ENCODE assay signal across 9 cellular contexts in genomic region chr17:76498886-76499667, GRCh38. TPM values are rescaled to one million over a fixed set of nuclear protein-coding genes. Genes with fewer than 3 reads are reported as not detected.
DNase-seq lines count a peak whose midpoint lies in the region; ATAC-seq and TF ChIP-seq lines count a peak whose summit lies in the region.
"Had no signal": no experiment of that assay in that cellular context is flagged by ENCODE, and none has a peak within 500 bp of the region (broad histone marks: within the 10 kb centered on the region; RNA-seq: fewer than 3 reads in every experiment).

No MANE protein-coding gene starts in this region.

- H3K9me3 ChIP-seq in SK-N-SH (no peaks in the 10 kb centered on the region), spleen (no peaks in the 10 kb centered on the region)
- H3K9me3 ChIP-seq: HAP-1 had no signal

- no peak for TF ChIP-seq EP300 in SK-N-SH (IDR thresholded peaks at IDR 0.05; ENCODE audit: borderline replicate concordance in 1 of 2, low read depth in 1 of 2, low read length in 1 of 2)

- CTCF ChIA-PET in SK-N-SH (lab: Yijun Ruan, JAX), result interaction anchor here (1.1 to 56.8 kb wide), 10 partner anchors 9 to 208 kb away, joined by 3 to 1687 read pairs (median 26); partner anchors contain the start of genes AANAT, RHBDF2 and UBE2O

- H3K79me2 ChIP-seq in SK-N-SH (ENCODE audit: insufficient read depth), result peaks cover 24% of the 10 kb centered on the region; the same call in 1 of the 2 replicates

- H3F3A ChIP-seq in SK-N-SH (replicated peaks; ENCODE audit: insufficient read depth), result peaks cover 17% of the 10 kb centered on the region

- H3K4me2 ChIP-seq in SK-N-SH, result peak overlapping the region; percentile 92

- TF ChIP-seq POLR2A in spleen (IDR thresholded peaks at IDR 0.05), result no peak

- H3K9me2 ChIP-seq in SK-N-SH, result no peaks in the 10 kb centered on the region

- H3K9ac ChIP-seq in SK-N-SH, result no peak overlapping the region; the same call in 1 of the 2 replicates

- peaks cover 21 to 62% of the 10 kb centered on the region in 2 experiments; a peak in 3 of 4 replicates for H3K4me1 ChIP-seq in SK-N-SH (ENCODE audit: control insufficient read depth in 1 of 2, insufficient read depth in 2 of 2, low read depth in 1 of 2, low read length in 1 of 2)
- H3K4me1 ChIP-seq in foreskin keratinocyte, result peaks cover 11% of the 10 kb centered on the region
- peaks cover 47 to 95% (median 81%) of the 10 kb centered on the region in 6 donors for H3K4me1 ChIP-seq in spleen

- no peak for TF ChIP-seq RAD21 in SK-N-SH (IDR thresholded peaks at IDR 0.05; ENCODE audit: low read length)

- H3K27me3 ChIP-seq in SK-N-SH (ENCODE audit: insufficient read depth) (no peaks in the 10 kb centered on the region), foreskin keratinocyte (no peaks in the 10 kb centered on the region), spleen (replicated peaks in 1 of 7) (no peaks in the 10 kb centered on the region)

- WGBS in SK-N-SH (ENCODE audit: low lambda C conversion rate), result 77% methylated on average over 9 of the region's 9 CpGs
- 41 to 62% (median 53%) methylated on average over 9 of the region's 9 CpGs for WGBS in spleen, 5 donors

- no peak overlapping the region for H2AFZ ChIP-seq in SK-N-SH (ENCODE audit: low read depth)

- H3K36me3 ChIP-seq in SK-N-SH (replicated peaks in 1 of 2; ENCODE audit: control insufficient read depth in 1 of 2, insufficient read depth in 2 of 2, low read length in 1 of 2) (no peaks in the 10 kb centered on the region), spleen (peaks cover 0 to 33% (median 3%) of the 10 kb centered on the region in 6 donors)
- H3K36me3 ChIP-seq: HAP-1 had no signal

- intact Hi-C loops in spleen (cut with DNase I; ENCODE audit: low total_unique reads), result no loop called here

- no peak overlapping the region for H3K4me3 ChIP-seq in SK-N-SH (ENCODE audit: low read depth in 2 of 2, low read length in 1 of 2)
- peak overlapping the region; percentile 51 to 99 (median 91) for H3K4me3 ChIP-seq in spleen

- TF ChIP-seq CTCF in SK-N-SH (IDR thresholded peaks at IDR 0.05) (no peak), foreskin keratinocyte (conservative IDR thresholded peaks at IDR 0.05) (no peak), spleen (IDR thresholded peaks at IDR 0.05 in 8 of 11, conservative IDR thresholded peaks at IDR 0.05 in 3 of 11) (peak in 1 of 11 experiments; percentile 7)

- H4K20me1 ChIP-seq in SK-N-SH (ENCODE audit: insufficient read depth), result no peaks in the 10 kb centered on the region

- POLR2A ChIA-PET in SK-N-SH (lab: Yijun Ruan, JAX), result interaction anchor here (0.6 to 1.6 kb wide), 4 partner anchors 45 to 1487 kb away, joined by 3 to 6 read pairs (median 4); partner anchors contain the start of genes MRPL58 and PRPSAP1

- peak; percentile 33 for ATAC-seq in GM18867 (IDR thresholded peaks at IDR 0.05; ENCODE audit: unreplicated experiment)
- ATAC-seq in foreskin keratinocyte, result no peak
- no peak for ATAC-seq in GM18520 (IDR thresholded peaks at IDR 0.05; ENCODE audit: unreplicated experiment)
- ATAC-seq in HG02938 (IDR thresholded peaks at IDR 0.05; ENCODE audit: unreplicated experiment), result no peak

- peak overlapping the region; percentile 48 to 93 for H3K27ac ChIP-seq in SK-N-SH (ENCODE audit: low read depth in 2 of 2, low read length in 1 of 2)
- peak overlapping the region; percentile 84 for H3K27ac ChIP-seq in foreskin keratinocyte
- peak overlapping the region; percentile 88 to 98 (median 95) for H3K27ac ChIP-seq in spleen

- DNase-seq in SK-N-SH (no peak), foreskin keratinocyte (peak in 1 of 2 donors; percentile 42), spleen (no peak), NCI-H510A treated with DMSO at 0.1 percent for 48 hours (lab: John Stamatoyannopoulos, UW) (no peak), SHP77 treated with DMSO at 0.1 percent for 48 hours (lab: John Stamatoyannopoulos, UW) (no peak)

TF ChIP-seq in SK-N-SH, 30 proteins besides CTCF, POLR2A, EP300 and RAD21:
- TF ChIP-seq TCF12 (IDR thresholded peaks at IDR 0.05) (0 out of 2 replicates have a peak, but pooled peaks have one; percentile 6), RCOR1 (IDR thresholded peaks at IDR 0.05; ENCODE audit: low read length) (no peak), FOSL2 (IDR thresholded peaks at IDR 0.05; ENCODE audit: borderline replicate concordance, low read depth) (peak; percentile 37; the same call in 1 of the 2 replicates)

RNA-seq across cellular contexts. Expression of gene RHBDF2, which starts 2.1 kb away (rescaled TPM):
- polyA plus RNA-seq in SK-N-SH (2012; rRNA removed) (14.0 and 16.1 TPM in 2 replicates), foreskin keratinocyte (26.4 and 33.1 TPM in 2 replicates), spleen (10 to 100 TPM; 31.4 to 72.7 (median 53.3) TPM)
- 7.0 and 9.1 TPM in 2 replicates for polyA plus RNA-seq in SK-N-SH (2012; cell fraction: cytosol; rRNA removed)
- polyA plus RNA-seq in SK-N-SH (2012; cell fraction: nucleus; rRNA removed), result 51.9 and 65.9 TPM in 2 replicates
- total RNA-seq in foreskin keratinocyte (38.1 and 49.0 TPM in 2 replicates), spleen (100 to 1,000 TPM in 4 of 7 donors, 10 to 100 TPM in 3; 95.1 to 147 (median 114) TPM)

RNA-seq across cellular contexts. Expression of gene AANAT, which starts 31.7 kb away (rescaled TPM):
- polyA plus RNA-seq in SK-N-SH (2012; rRNA removed) (0.26 TPM in 1 of 2 replicates, not detected in the other), foreskin keratinocyte (not detected in 2 replicates), spleen (under 1 TPM in 2 of 3 donors, not detected in 1; 0.19 to 0.22 TPM)
- polyA plus RNA-seq in SK-N-SH (2012; cell fraction: cytosol; rRNA removed), result 0.04 and 0.07 TPM in 2 replicates
- 0.56 and 1.2 TPM in 2 replicates for polyA plus RNA-seq in SK-N-SH (2012; cell fraction: nucleus; rRNA removed)
- total RNA-seq in foreskin keratinocyte (not detected in 2 replicates), spleen (not detected)

RNA-seq across cellular contexts. Expression of gene CYGB, which starts 38.4 kb away (rescaled TPM):
- polyA plus RNA-seq in SK-N-SH (2012; rRNA removed), result 1.7 and 3.7 TPM in 2 replicates
- polyA plus RNA-seq in SK-N-SH (2012; cell fraction: cytosol; rRNA removed), result 1.3 and 3.2 TPM in 2 replicates
- polyA plus RNA-seq in SK-N-SH (2012; cell fraction: nucleus; rRNA removed), result 1.1 and 1.7 TPM in 2 replicates
- total RNA-seq in foreskin keratinocyte, result 10.2 and 17.8 TPM in 2 replicates
- 15.0 and 24.3 TPM in 2 replicates for polyA plus RNA-seq in foreskin keratinocyte
- 10 to 100 TPM in 3 of 7 donors, 1 to 10 TPM in 4; 5.0 to 21.0 (median 9.9) TPM for total RNA-seq in spleen
- 1 to 10 TPM; 3.5 to 5.8 (median 5.5) TPM for polyA plus RNA-seq in spleen

RNA-seq across cellular contexts. Expression of gene PRCD, which starts 40.8 kb away (rescaled TPM):
- 2.2 and 5.0 TPM in 2 replicates for polyA plus RNA-seq in SK-N-SH (2012; rRNA removed)
- 5.8 and 8.0 TPM in 2 replicates for polyA plus RNA-seq in SK-N-SH (2012; cell fraction: cytosol; rRNA removed)
- 5.6 and 13.2 TPM in 2 replicates for polyA plus RNA-seq in SK-N-SH (2012; cell fraction: nucleus; rRNA removed)
- total RNA-seq in foreskin keratinocyte, result 0.63 and 0.88 TPM in 2 replicates
- polyA plus RNA-seq in foreskin keratinocyte, result 0.93 and 0.99 TPM in 2 replicates
- total RNA-seq in spleen, result 10 to 100 TPM in 2 of 7 donors, 1 to 10 TPM in 5; 3.5 to 18.8 (median 9.2) TPM
- 10 to 100 TPM; 28.9 to 54.1 (median 29.6) TPM for polyA plus RNA-seq in spleen

RNA-seq across cellular contexts. Expression of gene UBE2O, which starts 46.1 kb away (rescaled TPM):
- polyA plus RNA-seq in SK-N-SH (2012; rRNA removed), result 20.0 and 25.4 TPM in 2 replicates
- polyA plus RNA-seq in SK-N-SH (2012; cell fraction: cytosol; rRNA removed), result 9.8 and 16.2 TPM in 2 replicates
- polyA plus RNA-seq in SK-N-SH (2012; cell fraction: nucleus; rRNA removed), result 54.5 and 60.1 TPM in 2 replicates
- total RNA-seq in foreskin keratinocyte, result 16.6 and 17.3 TPM in 2 replicates
- 5.2 and 6.4 TPM in 2 replicates for polyA plus RNA-seq in foreskin keratinocyte
- 10 to 100 TPM; 24.1 to 55.9 (median 32.5) TPM for total RNA-seq in spleen
- polyA plus RNA-seq in spleen, result 10 to 100 TPM in 1 of 3 donors, 1 to 10 TPM in 2; 7.2 to 14.3 (median 8.5) TPM

Comparison
In these comparisons a context has a peak if more than half of its experiments do, and no peak if none do; other contexts are left out.
1. H3K4me3 ChIP-seq: peak in spleen (8 of 8); none in SK-N-SH (0 of 2).
2. Peak in every context shown above with its lines, with median percentiles within 50 percentile points of each other: H3K27ac ChIP-seq.